ENCODE assay signal across 10 cellular contexts in genomic region chr9:22030101-22030598, GRCh38. TPM values are rescaled to one million over a fixed set of nuclear protein-coding genes. Genes with fewer than 3 reads are reported as not detected.
DNase-seq lines count a peak whose midpoint lies in the region; ATAC-seq lines count a peak whose summit lies in the region.
"Had no signal": no experiment of that assay in that cellular context is flagged by ENCODE, and none has a peak within 500 bp of the region (broad histone marks: within the 10 kb centered on the region; RNA-seq: fewer than 3 reads in every experiment).

No MANE protein-coding gene starts in this region.

- DNase-seq in astrocyte of the hippocampus (ENCODE audit: low read depth, low spot score) (peak; percentile 50), pons (ENCODE audit: low spot score) (peak; percentile 23), mucosa of gallbladder (ENCODE audit: low spot score) (no peak), C1 segment of cervical spinal cord (lab: John Stamatoyannopoulos, UW) (no peak), HPDE6-E6E7 (ENCODE audit: extremely low spot score) (no peak)

- peak; percentile 92 for ATAC-seq in GM19395 (IDR thresholded peaks at IDR 0.05; ENCODE audit: unreplicated experiment)
- ATAC-seq in HG03378 (IDR thresholded peaks at IDR 0.05; ENCODE audit: unreplicated experiment): peak; percentile 88
- ATAC-seq in HG02970 (IDR thresholded peaks at IDR 0.05; ENCODE audit: low FRiP score, unreplicated experiment): no peak
- ATAC-seq: K562 had no signal

RNA-seq across cellular contexts. Expression of gene CDKN2B, which starts 21.0 kb away (rescaled TPM):
- 2.5 TPM for total RNA-seq in mucosa of gallbladder
- total RNA-seq: K562 had no signal

RNA-seq across cellular contexts. Expression of gene CDKN2B-AS1, which starts 35.6 kb away (rescaled TPM):
- 0.55 TPM for total RNA-seq in mucosa of gallbladder
- total RNA-seq: epithelial cell of proximal tubule, K562 had no signal

RNA-seq across cellular contexts. Expression of gene CDKN2A, which starts 36.0 kb away (rescaled TPM):
- 1.9 TPM for total RNA-seq in mucosa of gallbladder
- total RNA-seq: K562 had no signal

Comparison
In these comparisons a context has a peak if more than half of its experiments do, and no peak if none do; other contexts are left out.
1. DNase-seq: peak in astrocyte of the hippocampus (single experiment) and pons (single experiment); none in mucosa of gallbladder (single experiment), C1 segment of cervical spinal cord (0 of 14) and HPDE6-E6E7 (single experiment).